Comparison of ENCODE assay signal across 8 cellular contexts in the genomic region with DNA sequence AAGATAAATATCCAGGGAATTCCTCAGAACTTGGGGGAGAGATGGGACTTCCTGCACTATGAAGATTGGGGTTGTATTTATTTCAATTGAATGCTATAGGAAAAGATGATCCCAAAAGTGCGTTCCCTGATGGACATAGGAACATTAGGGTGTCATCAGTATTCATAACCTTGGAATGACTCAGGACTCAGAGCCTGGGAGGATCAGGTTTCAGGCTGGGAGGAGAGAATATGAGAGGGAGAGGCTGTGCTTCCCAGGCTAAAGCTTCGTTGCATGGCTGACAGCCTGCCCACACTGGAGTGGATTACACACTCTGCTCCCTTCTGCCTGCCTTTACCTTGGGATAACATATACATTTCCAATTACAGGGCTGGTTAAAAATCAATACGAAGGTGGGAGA.
DNase-seq lines count a peak whose midpoint lies in the region; ATAC-seq, FAIRE-seq and TF ChIP-seq lines count a peak whose summit lies in the region.
"Had no signal": no experiment of that assay in that cellular context is flagged by ENCODE, and none has a peak within 500 bp of the region (broad histone marks: within the 10 kb centered on the region; RNA-seq: fewer than 3 reads in every experiment).

No MANE protein-coding gene starts in this region.

- peak; percentile 26 for FAIRE-seq in GM18507 (lab: Jason Lieb, UNC)

- H3K27me3 Mint-ChIP-seq in osteocyte (ENCODE audit: unreplicated experiment): no peaks in the 10 kb centered on the region
- H3K27me3 Mint-ChIP-seq in activated CD8-positive, alpha-beta T cell treated with anti-CD3 and anti-CD28 coated beads for 36 hours: peaks cover 3% of the 10 kb centered on the region

- H3K9me3 Mint-ChIP-seq in osteocyte (ENCODE audit: unreplicated experiment): no peaks in the 10 kb centered on the region
- peaks cover 1% of the 10 kb centered on the region for H3K9me3 Mint-ChIP-seq in activated CD8-positive, alpha-beta T cell treated with anti-CD3 and anti-CD28 coated beads for 36 hours

- no peak for DNase-seq in GM18507 (ENCODE audit: extremely low spot score, insufficient read length, low read depth)
- DNase-seq in NCI-H510A (lab: John Stamatoyannopoulos, UW): peak; percentile 39
- peak; percentile 56 for DNase-seq in epithelial cell of proximal tubule (ENCODE audit: low read depth)
- DNase-seq in osteocyte (ENCODE audit: extremely low spot score, unreplicated experiment): peak; percentile 51
- no peak for DNase-seq in cerebellar nuclear complex (lab: John Stamatoyannopoulos, UW)
- DNase-seq in activated CD8-positive, alpha-beta T cell treated with anti-CD3 and anti-CD28 coated beads for 36 hours: no peak
- DNase-seq: transverse colon had no signal

- no peak for ATAC-seq in GM21423 (IDR thresholded peaks at IDR 0.05; ENCODE audit: unreplicated experiment)
- ATAC-seq in activated CD8-positive, alpha-beta T cell treated with anti-CD3 and anti-CD28 coated beads for 36 hours: no peak

- H3K4me3 Mint-ChIP-seq in osteocyte (ENCODE audit: unreplicated experiment): no peak overlapping the region
- no peak overlapping the region for H3K4me3 Mint-ChIP-seq in activated CD8-positive, alpha-beta T cell treated with anti-CD3 and anti-CD28 coated beads for 36 hours

- POLR2A ChIA-PET in activated CD8-positive, alpha-beta T cell treated with anti-CD3 and anti-CD28 coated beads for 36 hours (lab: Charles Lee): no interaction called here

- H3K4me1 Mint-ChIP-seq in osteocyte (ENCODE audit: unreplicated experiment): peaks cover 6% of the 10 kb centered on the region
- H3K4me1 Mint-ChIP-seq in activated CD8-positive, alpha-beta T cell treated with anti-CD3 and anti-CD28 coated beads for 36 hours (ENCODE audit: low read depth): no peaks in the 10 kb centered on the region

- CTCF ChIA-PET in activated CD8-positive, alpha-beta T cell treated with anti-CD3 and anti-CD28 coated beads for 36 hours (lab: Charles Lee): no interaction called here

- intact Hi-C loops in activated CD8-positive, alpha-beta T cell treated with anti-CD3 and anti-CD28 coated beads for 36 hours (cut with micrococcal nuclease): no loop called here

- no peaks in the 10 kb centered on the region for H3K36me3 Mint-ChIP-seq in osteocyte (ENCODE audit: unreplicated experiment)
- no peaks in the 10 kb centered on the region for H3K36me3 Mint-ChIP-seq in activated CD8-positive, alpha-beta T cell treated with anti-CD3 and anti-CD28 coated beads for 36 hours (ENCODE audit: low read depth)

- H3K27ac Mint-ChIP-seq in osteocyte (ENCODE audit: unreplicated experiment): peak overlapping the region; percentile 61
- H3K27ac Mint-ChIP-seq in activated CD8-positive, alpha-beta T cell treated with anti-CD3 and anti-CD28 coated beads for 36 hours: no peak overlapping the region

- no peak overlapping the region for H3K4me3 ChIP-seq in epithelial cell of proximal tubule (ENCODE audit: low read depth, low read length)
- H3K4me3 ChIP-seq: transverse colon had no signal

- no peak for TF ChIP-seq CTCF in epithelial cell of proximal tubule (conservative IDR thresholded peaks at IDR 0.05; ENCODE audit: low read depth, low read length)
- TF ChIP-seq CTCF in osteocyte (IDR thresholded peaks at IDR 0.05): no peak
- no peak for TF ChIP-seq CTCF in activated CD8-positive, alpha-beta T cell treated with anti-CD3 and anti-CD28 coated beads for 36 hours (IDR thresholded peaks at IDR 0.05)

Comparison
In these comparisons a context has a peak if more than half of its experiments do, and no peak if none do; other contexts are left out.
1. DNase-seq: peak in NCI-H510A (single experiment), epithelial cell of proximal tubule (single experiment) and osteocyte (single experiment); none in GM18507 (single experiment), cerebellar nuclear complex (0 of 2) and activated CD8-positive, alpha-beta T cell treated with anti-CD3 and anti-CD28 coated beads for 36 hours (single experiment).